Comparison of ENCODE assay signal across 14 cellular contexts in the genomic region with DNA sequence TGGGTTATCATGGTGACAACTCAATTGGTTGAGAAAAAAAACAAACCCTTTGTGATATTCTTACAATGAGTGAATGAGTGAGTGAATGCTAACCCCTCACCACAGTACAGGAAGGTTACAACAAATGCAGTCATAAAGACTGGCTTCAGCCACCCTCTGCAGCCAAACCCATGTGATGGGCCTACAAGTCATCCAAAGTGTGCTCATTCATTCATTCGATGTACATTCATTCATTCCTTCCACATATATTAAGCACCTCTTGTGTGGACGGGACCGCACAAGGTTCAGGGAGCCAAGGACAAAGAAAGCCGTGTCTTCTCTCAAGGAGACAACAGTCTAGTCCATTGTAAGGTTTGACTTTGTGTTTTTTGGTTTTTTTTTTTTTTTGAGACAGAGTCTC. TPM values are rescaled to one million over a fixed set of nuclear protein-coding genes. Genes with fewer than 3 reads are reported as not detected.
DNase-seq lines count a peak whose midpoint lies in the region; ATAC-seq and TF ChIP-seq lines count a peak whose summit lies in the region.
"Had no signal": no experiment of that assay in that cellular context is flagged by ENCODE, and none has a peak within 500 bp of the region (broad histone marks: within the 10 kb centered on the region; RNA-seq: fewer than 3 reads in every experiment).

No MANE protein-coding gene starts in this region.

- H3K9me2 ChIP-seq in GM23338 (ENCODE audit: insufficient read depth): 0 out of 2 replicates have a peak, but pooled peaks cover 5% of the 10 kb centered on the region

- H3K4me1 ChIP-seq in colonic mucosa (no peaks in the 10 kb centered on the region), GM23338 (ENCODE audit: insufficient read depth) (peaks cover 4% of the 10 kb centered on the region)

- H3K4me1 Mint-ChIP-seq in GM23338: peaks cover 16% of the 10 kb centered on the region

- no peak for ATAC-seq in GM23338
- ATAC-seq: Right ventricle myocardium inferior had no signal

- intact Hi-C loops in colonic mucosa (cut with DNase I): no loop called here
- intact Hi-C loops in posterior vena cava (cut with DNase I): no loop called here

- H3K27me3 Mint-ChIP-seq in GM23338 (ENCODE audit: insufficient read depth, low read depth, poor library complexity): peaks cover 56% of the 10 kb centered on the region

- H3K27me3 ChIP-seq in colonic mucosa: no peaks in the 10 kb centered on the region
- peaks cover 48% of the 10 kb centered on the region for H3K27me3 ChIP-seq in GM23338 (ENCODE audit: insufficient read depth)

- H3K4me2 ChIP-seq in GM23338: no peak overlapping the region

- H3K9me3 ChIP-seq in colonic mucosa: no peaks in the 10 kb centered on the region

- DNase-seq in ELF-1 (ENCODE audit: low read depth, low spot score) (peak; percentile 1), GM10266 (ENCODE audit: extremely low spot score) (peak; percentile 5), colonic mucosa (peak; percentile 3), posterior vena cava (ENCODE audit: low spot score) (peak; percentile 13), dermis blood vessel endothelial cell (no peak), GM23338 (ENCODE audit: low spot score) (no peak)
- DNase-seq in stimulated activated CD4-positive, alpha-beta T cell treated with anti-CD3 and anti-CD28 coated beads, Interleukin-4, amount 100 ng/mL, for 24 hours: no peak
- DNase-seq: ACHN, DMS79, H9, NCI-H1105 treated with DMSO at 0.1 percent for 48 hours, NCI-H1694 had no signal

- no peaks in the 10 kb centered on the region for H3K79me2 ChIP-seq in GM23338 (replicated peaks; ENCODE audit: insufficient read depth)

- H3K36me3 ChIP-seq in colonic mucosa (no peaks in the 10 kb centered on the region), GM23338 (ENCODE audit: insufficient read depth) (no peaks in the 10 kb centered on the region)

- peaks cover 8% of the 10 kb centered on the region for H3K36me3 Mint-ChIP-seq in GM23338 (ENCODE audit: low read depth)

- H3K27ac ChIP-seq in colonic mucosa: no peak overlapping the region
- no peak overlapping the region for H3K27ac ChIP-seq in GM23338 (ENCODE audit: low read depth)
- H3K27ac ChIP-seq: C4-2B had no signal

- H3F3A ChIP-seq in GM23338 (replicated peaks; ENCODE audit: low read depth): peaks cover 26% of the 10 kb centered on the region

- H3K9me3 Mint-ChIP-seq in GM23338: peaks cover 27% of the 10 kb centered on the region; the same call in 2 of the 3 replicates

- H2AFZ ChIP-seq in GM23338: no peak overlapping the region

- no peak overlapping the region for H3K4me3 Mint-ChIP-seq in GM23338
- H3K4me3 Mint-ChIP-seq: H9 had no signal

- TF ChIP-seq CTCF in GM10266 (IDR thresholded peaks at IDR 0.05; ENCODE audit: control insufficient read depth, insufficient read depth, low read depth, missing control alignments) (no peak), colonic mucosa (IDR thresholded peaks at IDR 0.05) (no peak), GM23338 (conservative IDR thresholded peaks at IDR 0.05; ENCODE audit: low read depth in 2 of 2) (no peak)

- H3K9ac ChIP-seq in colonic mucosa (ENCODE audit: low read depth in 2 of 2, low read length in 2 of 2): no peak overlapping the region

- no peak overlapping the region for H3K27ac Mint-ChIP-seq in GM23338
- H3K27ac Mint-ChIP-seq: H9 had no signal

- H3K4me3 ChIP-seq in colonic mucosa: no peak overlapping the region
- H3K4me3 ChIP-seq in GM23338: no peak overlapping the region

- peaks cover 3% of the 10 kb centered on the region for H4K20me1 ChIP-seq in GM23338 (replicated peaks; ENCODE audit: insufficient read depth)

TF ChIP-seq in GM23338, 12 proteins besides CTCF, POLR2A, EP300 and RAD21:
- TF ChIP-seq, protein P1, sequence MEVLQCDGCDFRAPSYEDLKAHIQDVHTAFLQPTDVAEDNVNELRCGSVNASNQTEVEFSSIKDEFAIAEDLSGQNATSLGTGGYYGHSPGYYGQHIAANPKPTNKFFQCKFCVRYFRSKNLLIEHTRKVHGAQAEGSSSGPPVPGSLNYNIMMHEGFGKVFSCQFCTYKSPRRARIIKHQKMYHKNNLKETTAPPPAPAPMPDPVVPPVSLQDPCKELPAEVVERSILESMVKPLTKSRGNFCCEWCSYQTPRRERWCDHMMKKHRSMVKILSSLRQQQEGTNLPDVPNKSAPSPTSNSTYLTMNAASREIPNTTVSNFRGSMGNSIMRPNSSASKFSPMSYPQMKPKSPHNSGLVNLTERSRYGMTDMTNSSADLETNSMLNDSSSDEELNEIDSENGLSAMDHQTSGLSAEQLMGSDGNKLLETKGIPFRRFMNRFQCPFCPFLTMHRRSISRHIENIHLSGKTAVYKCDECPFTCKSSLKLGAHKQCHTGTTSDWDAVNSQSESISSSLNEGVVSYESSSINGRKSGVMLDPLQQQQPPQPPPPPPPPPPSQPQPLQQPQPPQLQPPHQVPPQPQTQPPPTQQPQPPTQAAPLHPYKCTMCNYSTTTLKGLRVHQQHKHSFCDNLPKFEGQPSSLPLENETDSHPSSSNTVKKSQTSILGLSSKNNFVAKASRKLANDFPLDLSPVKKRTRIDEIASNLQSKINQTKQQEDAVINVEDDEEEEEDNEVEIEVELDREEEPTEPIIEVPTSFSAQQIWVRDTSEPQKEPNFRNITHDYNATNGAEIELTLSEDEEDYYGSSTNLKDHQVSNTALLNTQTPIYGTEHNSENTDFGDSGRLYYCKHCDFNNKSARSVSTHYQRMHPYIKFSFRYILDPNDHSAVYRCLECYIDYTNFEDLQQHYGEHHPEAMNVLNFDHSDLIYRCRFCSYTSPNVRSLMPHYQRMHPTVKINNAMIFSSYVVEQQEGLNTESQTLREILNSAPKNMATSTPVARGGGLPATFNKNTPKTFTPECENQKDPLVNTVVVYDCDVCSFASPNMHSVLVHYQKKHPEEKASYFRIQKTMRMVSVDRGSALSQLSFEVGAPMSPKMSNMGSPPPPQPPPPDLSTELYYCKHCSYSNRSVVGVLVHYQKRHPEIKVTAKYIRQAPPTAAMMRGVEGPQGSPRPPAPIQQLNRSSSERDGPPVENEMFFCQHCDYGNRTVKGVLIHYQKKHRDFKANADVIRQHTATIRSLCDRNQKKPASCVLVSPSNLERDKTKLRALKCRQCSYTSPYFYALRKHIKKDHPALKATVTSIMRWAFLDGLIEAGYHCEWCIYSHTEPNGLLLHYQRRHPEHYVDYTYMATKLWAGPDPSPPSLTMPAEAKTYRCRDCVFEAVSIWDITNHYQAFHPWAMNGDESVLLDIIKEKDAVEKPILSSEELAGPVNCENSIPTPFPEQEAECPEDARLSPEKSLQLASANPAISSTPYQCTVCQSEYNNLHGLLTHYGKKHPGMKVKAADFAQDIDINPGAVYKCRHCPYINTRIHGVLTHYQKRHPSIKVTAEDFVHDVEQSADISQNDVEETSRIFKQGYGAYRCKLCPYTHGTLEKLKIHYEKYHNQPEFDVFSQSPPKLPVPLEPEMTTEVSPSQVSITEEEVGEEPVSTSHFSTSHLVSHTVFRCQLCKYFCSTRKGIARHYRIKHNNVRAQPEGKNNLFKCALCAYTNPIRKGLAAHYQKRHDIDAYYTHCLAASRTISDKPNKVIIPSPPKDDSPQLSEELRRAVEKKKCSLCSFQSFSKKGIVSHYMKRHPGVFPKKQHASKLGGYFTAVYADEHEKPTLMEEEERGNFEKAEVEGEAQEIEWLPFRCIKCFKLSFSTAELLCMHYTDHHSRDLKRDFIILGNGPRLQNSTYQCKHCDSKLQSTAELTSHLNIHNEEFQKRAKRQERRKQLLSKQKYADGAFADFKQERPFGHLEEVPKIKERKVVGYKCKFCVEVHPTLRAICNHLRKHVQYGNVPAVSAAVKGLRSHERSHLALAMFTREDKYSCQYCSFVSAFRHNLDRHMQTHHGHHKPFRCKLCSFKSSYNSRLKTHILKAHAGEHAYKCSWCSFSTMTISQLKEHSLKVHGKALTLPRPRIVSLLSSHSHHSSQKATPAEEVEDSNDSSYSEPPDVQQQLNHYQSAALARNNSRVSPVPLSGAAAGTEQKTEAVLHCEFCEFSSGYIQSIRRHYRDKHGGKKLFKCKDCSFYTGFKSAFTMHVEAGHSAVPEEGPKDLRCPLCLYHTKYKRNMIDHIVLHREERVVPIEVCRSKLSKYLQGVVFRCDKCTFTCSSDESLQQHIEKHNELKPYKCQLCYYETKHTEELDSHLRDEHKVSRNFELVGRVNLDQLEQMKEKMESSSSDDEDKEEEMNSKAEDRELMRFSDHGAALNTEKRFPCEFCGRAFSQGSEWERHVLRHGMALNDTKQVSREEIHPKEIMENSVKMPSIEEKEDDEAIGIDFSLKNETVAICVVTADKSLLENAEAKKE (CRISPR knock-in tag; IDR thresholded peaks at IDR 0.05): no peak
- TF ChIP-seq ZNF331 (CRISPR knock-in tag; IDR thresholded peaks at IDR 0.05; ENCODE audit: low read depth) (no peak), POLR2AphosphoS5 (IDR thresholded peaks at IDR 0.05; ENCODE audit: low read depth) (no peak), EZH2phosphoT487 (IDR thresholded peaks at IDR 0.05; ENCODE audit: unreplicated experiment) (no peak), ETS1 (IDR thresholded peaks at IDR 0.05) (no peak)
TF ChIP-seq in GM23338: peak in this region for 0.

RNA-seq across cellular contexts. Expression of gene WDR4, which starts 49.4 kb away (rescaled TPM):
- total RNA-seq in colonic mucosa: 10 to 100 TPM in 1 of 2 donors, 1 to 10 TPM in 1; 8.1 to 43.7 TPM
- total RNA-seq in posterior vena cava: 10 to 100 TPM; 12.1 to 13.4 TPM
- total RNA-seq in dermis blood vessel endothelial cell: 16.3 and 21.7 TPM in 2 replicates
- total RNA-seq in GM23338 (2014; rRNA removed; shearing (Covaris generic)): 50.2 TPM in 2 replicates
- polyA plus RNA-seq in GM23338 (2016; fragmentation: Nextera tagmentation; extraction: Ambion mirVana): 20.3 and 22.5 TPM in 2 replicates

Comparison
In these comparisons a context has a peak if more than half of its experiments do, and no peak if none do; other contexts are left out.
1. DNase-seq: peak in ELF-1 (single experiment), GM10266 (single experiment), colonic mucosa (single experiment) and posterior vena cava (single experiment); none in dermis blood vessel endothelial cell (single experiment), GM23338 (single experiment) and stimulated activated CD4-positive, alpha-beta T cell treated with anti-CD3 and anti-CD28 coated beads, Interleukin-4, amount 100 ng/mL, for 24 hours (single experiment).